Comparison of ENCODE assay signal across 1 cellular context in genomic region chr2:127577208-127577475, GRCh38.
TF ChIP-seq lines count a peak whose summit lies in the region.

No MANE protein-coding gene starts in this region.

TF ChIP-seq in HepG2, 621 proteins besides CTCF, POLR2A, EP300 and RAD21:
- TF ChIP-seq ZNF468 (CRISPR knock-in tag; IDR thresholded peaks at IDR 0.05), result no peak
- TF ChIP-seq SMARCC2 (IDR thresholded peaks at IDR 0.05), result no peak
- no peak for TF ChIP-seq ETS1 (CRISPR knock-in tag; IDR thresholded peaks at IDR 0.05)
- TF ChIP-seq DR1 (CRISPR knock-in tag; IDR thresholded peaks at IDR 0.05), result no peak
- TF ChIP-seq KLF13 (CRISPR knock-in tag; IDR thresholded peaks at IDR 0.05), result no peak
- TF ChIP-seq NCOA2 (CRISPR knock-in tag; IDR thresholded peaks at IDR 0.05), result no peak
- TF ChIP-seq CAMTA2 (CRISPR knock-in tag; IDR thresholded peaks at IDR 0.05; ENCODE audit: borderline replicate concordance), result no peak
- TF ChIP-seq HIVEP1 (CRISPR knock-in tag; IDR thresholded peaks at IDR 0.05), result no peak
- TF ChIP-seq ZNF747 (CRISPR knock-in tag; IDR thresholded peaks at IDR 0.05; ENCODE audit: borderline replicate concordance), result no peak
- no peak for TF ChIP-seq ARHGAP35 (CRISPR knock-in tag; IDR thresholded peaks at IDR 0.05; ENCODE audit: borderline replicate concordance)
- TF ChIP-seq SNAPC2 (CRISPR knock-in tag; IDR thresholded peaks at IDR 0.05), result no peak
- no peak for TF ChIP-seq GTF3A (CRISPR knock-in tag; conservative IDR thresholded peaks at IDR 0.05)
- TF ChIP-seq, protein P1, sequence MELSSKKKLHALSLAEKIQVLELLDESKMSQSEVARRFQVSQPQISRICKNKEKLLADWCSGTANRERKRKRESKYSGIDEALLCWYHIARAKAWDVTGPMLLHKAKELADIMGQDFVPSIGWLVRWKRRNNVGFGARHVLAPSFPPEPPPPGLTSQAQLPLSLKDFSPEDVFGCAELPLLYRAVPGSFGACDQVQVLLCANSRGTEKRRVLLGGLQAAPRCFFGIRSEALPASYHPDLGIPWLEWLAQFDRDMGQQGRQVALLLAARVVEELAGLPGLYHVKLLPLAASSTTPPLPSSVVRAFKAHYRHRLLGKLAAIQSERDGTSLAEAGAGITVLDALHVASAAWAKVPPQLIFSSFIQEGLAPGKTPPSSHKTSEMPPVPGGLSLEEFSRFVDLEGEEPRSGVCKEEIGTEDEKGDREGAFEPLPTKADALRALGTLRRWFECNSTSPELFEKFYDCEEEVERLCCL (CRISPR knock-in tag; IDR thresholded peaks at IDR 0.05; ENCODE audit: borderline replicate concordance), result no peak
- no peak for TF ChIP-seq ZNF570 (CRISPR knock-in tag; IDR thresholded peaks at IDR 0.05; ENCODE audit: borderline replicate concordance)
- TF ChIP-seq, protein P2, sequence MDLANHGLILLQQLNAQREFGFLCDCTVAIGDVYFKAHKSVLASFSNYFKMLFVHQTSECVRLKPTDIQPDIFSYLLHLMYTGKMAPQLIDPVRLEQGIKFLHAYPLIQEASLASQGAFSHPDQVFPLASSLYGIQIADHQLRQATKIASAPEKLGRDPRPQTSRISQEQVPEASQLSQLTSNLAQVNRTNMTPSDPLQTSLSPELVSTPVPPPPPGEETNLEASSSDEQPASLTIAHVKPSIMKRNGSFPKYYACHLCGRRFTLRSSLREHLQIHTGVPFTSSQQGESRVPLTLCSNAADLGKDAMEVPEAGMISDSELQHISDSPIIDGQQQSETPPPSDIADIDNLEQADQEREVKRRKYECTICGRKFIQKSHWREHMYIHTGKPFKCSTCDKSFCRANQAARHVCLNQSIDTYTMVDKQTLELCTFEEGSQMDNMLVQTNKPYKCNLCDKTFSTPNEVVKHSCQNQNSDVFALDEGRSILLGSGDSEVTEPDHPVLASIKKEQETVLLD (CRISPR knock-in tag; IDR thresholded peaks at IDR 0.05; ENCODE audit: low read depth), result no peak
